In the genomic region with DNA sequence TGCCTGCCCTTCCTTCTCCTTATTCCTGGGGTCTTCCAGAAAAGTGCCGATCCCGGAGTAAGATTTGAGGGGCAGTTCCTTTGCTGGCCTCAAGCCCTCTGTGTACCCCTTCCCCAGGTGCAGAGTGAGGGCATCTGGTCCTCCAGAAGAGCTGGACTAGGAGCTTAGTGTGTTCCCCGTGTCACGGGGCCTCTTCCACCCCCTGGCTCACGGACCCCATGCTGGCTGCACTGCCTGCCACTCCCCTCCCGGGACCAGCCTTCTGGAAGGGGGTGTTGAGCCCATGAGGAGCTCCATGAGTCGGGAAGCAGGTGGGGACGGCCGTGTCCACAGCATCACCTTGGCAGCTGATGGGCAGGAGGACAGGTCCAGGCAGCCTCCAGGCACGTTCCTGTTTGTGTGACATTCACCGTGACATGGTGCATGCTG, we compare ENCODE assay signal across 29 cellular contexts. TPM values are rescaled to one million over a fixed set of nuclear protein-coding genes. Genes with fewer than 3 reads are reported as not detected.
"Had no signal": no experiment of that assay in that cellular context is flagged by ENCODE, and none has a peak within 500 bp of the region (broad histone marks: within the 10 kb centered on the region; RNA-seq: fewer than 3 reads in every experiment).

No MANE protein-coding gene starts in this region.

- H3K36me3 ChIP-seq: adrenal gland, ascending aorta, brain microvascular endothelial cell, left lung, right atrium auricular region, tibial nerve, uterus, WERI-Rb-1 had no signal

- H3K4me1 ChIP-seq: adrenal gland, ascending aorta, left lung, psoas muscle, right atrium auricular region, tibial nerve, uterus had no signal

- H3K4me3 ChIP-seq: adrenal gland, ascending aorta, hepatocyte, left lung, lung, psoas muscle, right atrium auricular region, tibial nerve, uterus had no signal

- FAIRE-seq: TTC549 had no signal

- H3K9me3 ChIP-seq: adrenal gland, ascending aorta, left lung, psoas muscle, right atrium auricular region, tibial nerve, uterus had no signal

- H3K27me3 ChIP-seq: adrenal gland, ascending aorta, brain microvascular endothelial cell, hepatocyte, right atrium auricular region, uterus had no signal

- ATAC-seq: activated CD4-positive, alpha-beta T cell treated with anti-CD3 and anti-CD28 coated beads for 36 hours; left lung; naive thymus-derived CD4-positive, alpha-beta T cell; T-cell had no signal

- DNase-seq: activated CD4-positive, alpha-beta T cell treated with anti-CD3 and anti-CD28 coated beads for 36 hours; activated CD4-positive, alpha-beta T cell treated with anti-CD3 and anti-CD28 coated beads, Interleukin-2, amount 50 U/mL, for 4 hours; activated naive CD4-positive, alpha-beta T cell; brain microvascular endothelial cell; caudate nucleus; dermis blood vessel endothelial cell; effector CD8-positive, alpha-beta T cell; foreskin melanocyte; glutamatergic neuron; kidney glomerular epithelial cell; naive thymus-derived CD4-positive, alpha-beta T cell; psoas muscle; stimulated activated CD4-positive, alpha-beta T cell treated with anti-CD3 and anti-CD28 coated beads, Interleukin-1b, Interleukin-23, amount 100 ng/mL, for 48 hours; uterus; WERI-Rb-1 had no signal

- H3K27ac ChIP-seq: ascending aorta, brain microvascular endothelial cell, hepatocyte, left lung, psoas muscle, right atrium auricular region, tibial nerve, uterus, WERI-Rb-1 had no signal

RNA-seq across cellular contexts. Expression of a gene that starts 6.1 kb away (rescaled TPM):
- total RNA-seq: activated CD4-positive, alpha-beta T cell treated with anti-CD3 and anti-CD28 coated beads for 36 hours; activated T-helper 1 cell treated with anti-CD3 and anti-CD28 coated beads, Interleukin-12 subunit alpha, Interleukin-12 subunit beta, Interleukin-2, Interleukin-4 antibody, amounts not matched to agents 30 ng/mL and 10 ng/mL and 1 ng/mL, durations not matched to agents 14 hours and 24 hours and 36 hours; adrenal gland; ascending aorta; dermis blood vessel endothelial cell; hepatocyte; left lung; lung; naive thymus-derived CD4-positive, alpha-beta T cell; neural crest cell; omental fat pad; right atrium auricular region; skeletal muscle tissue; T-cell; tibial nerve had no signal
- polyA plus RNA-seq: adrenal gland; esophagus; hepatocyte; lung; naive thymus-derived CD4-positive, alpha-beta T cell; psoas muscle had no signal

RNA-seq across cellular contexts. Expression of a gene that starts 30.8 kb away (rescaled TPM):
- total RNA-seq: activated CD4-positive, alpha-beta T cell treated with anti-CD3 and anti-CD28 coated beads for 36 hours; activated T-helper 1 cell treated with anti-CD3 and anti-CD28 coated beads, Interleukin-12 subunit alpha, Interleukin-12 subunit beta, Interleukin-2, Interleukin-4 antibody, amounts not matched to agents 30 ng/mL and 10 ng/mL and 1 ng/mL, durations not matched to agents 14 hours and 24 hours and 36 hours; adrenal gland; ascending aorta; dermis blood vessel endothelial cell; hepatocyte; left lung; lung; naive thymus-derived CD4-positive, alpha-beta T cell; neural crest cell; omental fat pad; psoas muscle; right atrium auricular region; skeletal muscle tissue; T-cell; tibial nerve; uterus had no signal
- polyA plus RNA-seq: adrenal gland; esophagus; hepatocyte; naive thymus-derived CD4-positive, alpha-beta T cell; psoas muscle had no signal

RNA-seq across cellular contexts. Expression of a gene that starts 46.5 kb away (rescaled TPM):
- total RNA-seq: activated CD4-positive, alpha-beta T cell treated with anti-CD3 and anti-CD28 coated beads for 36 hours; activated T-helper 1 cell treated with anti-CD3 and anti-CD28 coated beads, Interleukin-12 subunit alpha, Interleukin-12 subunit beta, Interleukin-2, Interleukin-4 antibody, amounts not matched to agents 30 ng/mL and 10 ng/mL and 1 ng/mL, durations not matched to agents 14 hours and 24 hours and 36 hours; adrenal gland; ascending aorta; dermis blood vessel endothelial cell; hepatocyte; left lung; naive thymus-derived CD4-positive, alpha-beta T cell; neural crest cell; omental fat pad; psoas muscle; right atrium auricular region; skeletal muscle tissue; T-cell; tibial nerve; uterus had no signal
- polyA plus RNA-seq: adrenal gland; esophagus; hepatocyte; naive thymus-derived CD4-positive, alpha-beta T cell; psoas muscle had no signal
